Comparison of ENCODE assay signal across 16 cellular contexts in genomic region chr3:188918086-188918485, GRCh38.
DNase-seq lines count a peak whose midpoint lies in the region; ATAC-seq and TF ChIP-seq lines count a peak whose summit lies in the region.
"Had no signal": no experiment of that assay in that cellular context is flagged by ENCODE, and none has a peak within 500 bp of the region (broad histone marks: within the 10 kb centered on the region; RNA-seq: fewer than 3 reads in every experiment).

No MANE protein-coding gene starts in this region.

- TF ChIP-seq CTCF in coronary artery (IDR thresholded peaks at IDR 0.05) = no peak

- no peak overlapping the region for H3K27ac ChIP-seq in CD4-positive, alpha-beta memory T cell (ENCODE audit: low read depth, low read length)
- H3K27ac ChIP-seq in coronary artery = no peak overlapping the region
- H3K27ac ChIP-seq: suprapubic skin had no signal

- H3K9me3 ChIP-seq in CD4-positive, alpha-beta memory T cell (ENCODE audit: control insufficient read depth in 1 of 2, low read length in 2 of 2) = no peaks in the 10 kb centered on the region
- H3K9me3 ChIP-seq: suprapubic skin had no signal

- no peaks in the 10 kb centered on the region for H3K36me3 ChIP-seq in CD4-positive, alpha-beta memory T cell (ENCODE audit: insufficient read depth, low read length)
- H3K36me3 ChIP-seq: suprapubic skin had no signal

- no peaks in the 10 kb centered on the region for H3K36me3 Mint-ChIP-seq in CD4-positive, alpha-beta memory T cell
- H3K36me3 Mint-ChIP-seq in activated T-helper 1 cell treated with anti-CD3 and anti-CD28 coated beads, Interleukin-12 subunit alpha, Interleukin-12 subunit beta, Interleukin-2, Interleukin-4 antibody, amounts not matched to agents 30 ng/mL and 10 ng/mL and 1 ng/mL, durations not matched to agents 14 hours and 24 hours and 36 hours (ENCODE audit: low read depth) = peaks cover 3% of the 10 kb centered on the region
- H3K36me3 Mint-ChIP-seq: brain had no signal

- ATAC-seq in left colon = peak; percentile 90
- ATAC-seq: K562 had no signal

- intact Hi-C loops in CD4-positive, alpha-beta memory T cell (cut with micrococcal nuclease) = no loop called here
- intact Hi-C loops in activated T-helper 1 cell treated with anti-CD3 and anti-CD28 coated beads, Interleukin-12 subunit alpha, Interleukin-12 subunit beta, Interleukin-2, Interleukin-4 antibody, amounts not matched to agents 30 ng/mL and 10 ng/mL and 1 ng/mL, durations not matched to agents 14 hours and 24 hours and 36 hours (cut with micrococcal nuclease) = loop anchor here (5.0 to 10.0 kb wide), 4 partner anchors 596 to 1873 kb away; partner anchors contain the start of gene LPP
- intact Hi-C loops in left colon (cut with DNase I, micrococcal nuclease) = no loop called here

- H3K9me3 Mint-ChIP-seq in CD4-positive, alpha-beta memory T cell = peaks cover 0 to 2% (median 0%) of the 10 kb centered on the region in 8 donors
- H3K9me3 Mint-ChIP-seq in activated T-helper 1 cell treated with anti-CD3 and anti-CD28 coated beads, Interleukin-12 subunit alpha, Interleukin-12 subunit beta, Interleukin-2, Interleukin-4 antibody, amounts not matched to agents 30 ng/mL and 10 ng/mL and 1 ng/mL, durations not matched to agents 14 hours and 24 hours and 36 hours = peaks cover 16% of the 10 kb centered on the region

- peak overlapping the region in 3 of 8 donors; percentile 1 to 30 (median 27) for H3K4me3 Mint-ChIP-seq in CD4-positive, alpha-beta memory T cell
- no peak overlapping the region for H3K4me3 Mint-ChIP-seq in activated T-helper 1 cell treated with anti-CD3 and anti-CD28 coated beads, Interleukin-12 subunit alpha, Interleukin-12 subunit beta, Interleukin-2, Interleukin-4 antibody, amounts not matched to agents 30 ng/mL and 10 ng/mL and 1 ng/mL, durations not matched to agents 14 hours and 24 hours and 36 hours
- H3K4me3 Mint-ChIP-seq: brain, nephron progenitor cell had no signal

- CTCF ChIA-PET in CD4-positive, alpha-beta memory T cell (lab: Charles Lee; ENCODE audit: partially characterized antibody) = interaction anchor here (0.8 to 5.9 kb wide), 5 partner anchors 37 to 1178 kb away, joined by 3 to 39 read pairs (median 4); no protein-coding TSS in a partner anchor

- no peaks in the 10 kb centered on the region for H3K27me3 Mint-ChIP-seq in CD4-positive, alpha-beta memory T cell
- no peaks in the 10 kb centered on the region for H3K27me3 Mint-ChIP-seq in activated T-helper 1 cell treated with anti-CD3 and anti-CD28 coated beads, Interleukin-12 subunit alpha, Interleukin-12 subunit beta, Interleukin-2, Interleukin-4 antibody, amounts not matched to agents 30 ng/mL and 10 ng/mL and 1 ng/mL, durations not matched to agents 14 hours and 24 hours and 36 hours (ENCODE audit: insufficient read depth)

- H3K27me3 ChIP-seq in CD4-positive, alpha-beta memory T cell (ENCODE audit: insufficient read depth, low read length) = no peaks in the 10 kb centered on the region
- H3K27me3 ChIP-seq: suprapubic skin had no signal

- peaks cover 24 to 37% (median 31%) of the 10 kb centered on the region in 4 donors for H3K4me1 Mint-ChIP-seq in CD4-positive, alpha-beta memory T cell
- H3K4me1 Mint-ChIP-seq in activated T-helper 1 cell treated with anti-CD3 and anti-CD28 coated beads, Interleukin-12 subunit alpha, Interleukin-12 subunit beta, Interleukin-2, Interleukin-4 antibody, amounts not matched to agents 30 ng/mL and 10 ng/mL and 1 ng/mL, durations not matched to agents 14 hours and 24 hours and 36 hours (ENCODE audit: low read depth) = peaks cover 46% of the 10 kb centered on the region
- H3K4me1 Mint-ChIP-seq: brain, nephron progenitor cell had no signal

- DNase-seq in NOMO-1 treated with DMSO at 0.1 percent for 48 hours (lab: John Stamatoyannopoulos, UW; ENCODE audit: unreplicated experiment) (peak; percentile 28), NOMO-1 treated with dmso at 0.1 percent for 144 hours (lab: John Stamatoyannopoulos, UW; ENCODE audit: unreplicated experiment) (no peak), left colon (no peak), NCI-H524 (lab: John Stamatoyannopoulos, UW) (no peak), globus pallidus (ENCODE audit: low spot score) (no peak), coronary artery (ENCODE audit: low spot score) (no peak)
- no peak for DNase-seq in CD4-positive, alpha-beta memory T cell
- DNase-seq in activated T-helper 1 cell treated with anti-CD3 and anti-CD28 coated beads, Interleukin-12 subunit alpha, Interleukin-12 subunit beta, Interleukin-2, Interleukin-4 antibody, amounts not matched to agents 30 ng/mL and 10 ng/mL and 1 ng/mL, durations not matched to agents 14 hours and 24 hours and 36 hours (ENCODE audit: low spot score) = no peak
- DNase-seq: 8988T; activated CD4-positive, CD25-positive, alpha-beta regulatory T cell; NCI-H1417; nephron progenitor cell had no signal

- POLR2A ChIA-PET in CD4-positive, alpha-beta memory T cell (lab: Charles Lee; ENCODE audit: partially characterized antibody) = interaction anchor here (0.7 kb wide), 1 partner anchor 26 kb away, joined by 3 read pairs; no protein-coding TSS in a partner anchor

- H3K4me3 ChIP-seq in CD4-positive, alpha-beta memory T cell (ENCODE audit: low read length in 2 of 2) = no peak overlapping the region
- H3K4me3 ChIP-seq in coronary artery = no peak overlapping the region
- H3K4me3 ChIP-seq: K562, lung, suprapubic skin had no signal

- H3K27ac Mint-ChIP-seq in CD4-positive, alpha-beta memory T cell = peak overlapping the region in 4 of 7 donors; percentile 4 to 77 (median 43)
- peak overlapping the region; percentile 84 for H3K27ac Mint-ChIP-seq in activated T-helper 1 cell treated with anti-CD3 and anti-CD28 coated beads, Interleukin-12 subunit alpha, Interleukin-12 subunit beta, Interleukin-2, Interleukin-4 antibody, amounts not matched to agents 30 ng/mL and 10 ng/mL and 1 ng/mL, durations not matched to agents 14 hours and 24 hours and 36 hours
- H3K27ac Mint-ChIP-seq: brain, nephron progenitor cell had no signal

- peaks cover 22% of the 10 kb centered on the region for H3K4me1 ChIP-seq in CD4-positive, alpha-beta memory T cell (ENCODE audit: insufficient read depth, low read length)
